Comparison of ENCODE assay signal across 9 cellular contexts in the genomic region with DNA sequence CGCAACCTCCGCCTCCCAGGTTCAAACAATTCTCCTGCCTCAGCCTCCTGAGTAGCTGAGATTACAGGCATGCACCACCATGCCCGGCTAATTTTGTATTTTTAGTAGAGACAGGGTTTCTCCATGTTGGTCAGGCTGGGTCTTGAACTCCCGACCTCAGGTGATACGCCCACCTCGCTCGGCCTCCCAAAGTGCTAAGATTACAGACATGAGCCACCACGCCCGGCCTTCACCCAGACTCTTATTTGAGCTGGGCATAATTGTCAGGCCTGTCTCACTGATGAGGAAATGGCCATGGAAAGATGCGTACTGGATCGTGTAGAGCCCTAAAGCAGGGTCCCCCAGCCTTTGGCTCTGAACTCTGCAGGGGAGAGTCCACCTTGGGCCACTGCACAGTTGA. TPM values are rescaled to one million over a fixed set of nuclear protein-coding genes. Genes with fewer than 3 reads are reported as not detected.
A peak's percentile ranks its signal among the peaks of the same experiment; 100 is the strongest.
DNase-seq lines count a peak whose midpoint lies in the region; ATAC-seq, FAIRE-seq and TF ChIP-seq lines count a peak whose summit lies in the region.
"Not testable (repeated sequence)": the region's sequence is repeated elsewhere in the genome, so short reads cannot be mapped to it uniquely, and the experiment has no call there.
"Had no signal": no experiment of that assay in that cellular context is flagged by ENCODE, and none has a peak within 500 bp of the region (broad histone marks: within the 10 kb centered on the region; RNA-seq: fewer than 3 reads in every experiment).

No MANE protein-coding gene starts in this region.

- H3K9ac ChIP-seq in kidney (ENCODE audit: low read length in 2 of 2); neural progenitor cell: not testable (repeated sequence)

- H3K36me3 ChIP-seq in kidney (ENCODE audit: control insufficient read depth in 1 of 2, insufficient read depth in 2 of 2, low read length in 2 of 2); neural progenitor cell; upper lobe of right lung: not testable (repeated sequence)

- TF ChIP-seq CTCF in RWPE1 (conservative IDR thresholded peaks at IDR 0.05; ENCODE audit: low read depth); chondrocyte (IDR thresholded peaks at IDR 0.05); kidney (IDR thresholded peaks at IDR 0.05; ENCODE audit: borderline replicate concordance, extremely low read depth, insufficient read depth); nephron progenitor cell (IDR thresholded peaks at IDR 0.05); neural progenitor cell (IDR thresholded peaks at IDR 0.05); upper lobe of right lung (IDR thresholded peaks at IDR 0.05): not testable (repeated sequence)

- intact Hi-C loops in left ventricle myocardium superior (cut with micrococcal nuclease); posterior vena cava (cut with DNase I): not testable (repeated sequence)
- intact Hi-C loops in kidney (cut with DNase I), result loop anchor here (5.0 kb wide), 1 partner anchor 148 kb away; no protein-coding TSS in a partner anchor
- intact Hi-C loops in upper lobe of right lung (cut with DNase I), result loop anchor here (5.0 kb wide), 1 partner anchor 148 kb away; no protein-coding TSS in a partner anchor

- not testable (repeated sequence) for H3K27me3 ChIP-seq in neural progenitor cell, upper lobe of right lung

- CTCF ChIA-PET in RWPE1 (lab: Yijun Ruan, JAX), result interaction anchor here (2.9 kb wide), 1 partner anchor 149 kb away, joined by 10 read pairs; no protein-coding TSS in a partner anchor

- H3K4me1 Mint-ChIP-seq in chondrocyte (ENCODE audit: low read depth) (peaks cover 29% of the 10 kb centered on the region), nephron progenitor cell (peaks cover 20% of the 10 kb centered on the region), neural progenitor cell (peaks cover 30% of the 10 kb centered on the region)

- not testable (repeated sequence) for H3K36me3 Mint-ChIP-seq in chondrocyte (ENCODE audit: low read depth); nephron progenitor cell (ENCODE audit: low read depth); neural progenitor cell

- not testable (repeated sequence) for H3K4me2 ChIP-seq in neural progenitor cell

- not testable (repeated sequence) for H3K27ac Mint-ChIP-seq in chondrocyte (ENCODE audit: unreplicated experiment)
- H3K27ac Mint-ChIP-seq in nephron progenitor cell, result peak overlapping the region; percentile 51
- peak overlapping the region; percentile 71 for H3K27ac Mint-ChIP-seq in neural progenitor cell

- not testable (repeated sequence) for FAIRE-seq in kidney (lab: Jason Lieb, UNC)

- H3K4me3 Mint-ChIP-seq in chondrocyte (ENCODE audit: unreplicated experiment); nephron progenitor cell; neural progenitor cell: not testable (repeated sequence)

- DNase-seq in RWPE1 (ENCODE audit: low spot score); nephron progenitor cell; neural progenitor cell (ENCODE audit: low spot score): not testable (repeated sequence)
- peak; percentile 21 for DNase-seq in chondrocyte (ENCODE audit: low spot score)
- DNase-seq in left ventricle myocardium superior, result peak; percentile 16
- peak; percentile 33 for DNase-seq in kidney
- DNase-seq in posterior vena cava (ENCODE audit: low spot score), result peak; percentile 49
- peak; percentile 49 for DNase-seq in upper lobe of right lung

- H3K9me3 ChIP-seq in kidney (ENCODE audit: control insufficient read depth in 1 of 2, low read length in 2 of 2); neural progenitor cell (ENCODE audit: low read depth); upper lobe of right lung: not testable (repeated sequence)

- not testable (repeated sequence) for H2AFZ ChIP-seq in neural progenitor cell (replicated peaks)

- H3K4me1 ChIP-seq in kidney (ENCODE audit: control insufficient read depth in 1 of 2, insufficient read depth in 1 of 2, low read depth in 1 of 2, low read length in 2 of 2); neural progenitor cell; upper lobe of right lung: not testable (repeated sequence)

- not testable (repeated sequence) for H3K9me3 Mint-ChIP-seq in chondrocyte (ENCODE audit: low read depth); nephron progenitor cell; neural progenitor cell

- H3K79me2 ChIP-seq in neural progenitor cell (ENCODE audit: low read depth), result not testable (repeated sequence)

- POLR2A ChIA-PET in RWPE1 (lab: Yijun Ruan, JAX; ENCODE audit: low non-redundant PET), result not testable (repeated sequence)

- not testable (repeated sequence) for H3F3A ChIP-seq in neural progenitor cell (ENCODE audit: low read depth)

- ATAC-seq in left ventricle myocardium superior, upper lobe of right lung: not testable (repeated sequence)

- not testable (repeated sequence) for H3K27me3 Mint-ChIP-seq in chondrocyte (ENCODE audit: low read depth); nephron progenitor cell (ENCODE audit: low read depth, poor library complexity); neural progenitor cell (ENCODE audit: insufficient read depth, low read depth)

- H3K4me3 ChIP-seq in kidney (ENCODE audit: low read length in 2 of 2); neural progenitor cell; upper lobe of right lung: not testable (repeated sequence)

- not testable (repeated sequence) for H4K20me1 ChIP-seq in neural progenitor cell (ENCODE audit: low read depth)

- peak overlapping the region; percentile 91 for H3K27ac ChIP-seq in RWPE1
- not testable (repeated sequence) for H3K27ac ChIP-seq in kidney (ENCODE audit: low read depth in 2 of 2, low read length in 2 of 2); neural progenitor cell; upper lobe of right lung

RNA-seq across cellular contexts. Expression of gene HDAC11, which starts 19.1 kb away (rescaled TPM):
- 10.7 to 16.5 TPM (median 15.2 TPM) in 3 replicates for total RNA-seq in chondrocyte
- 39.8 TPM for total RNA-seq in left ventricle myocardium superior
- total RNA-seq in kidney, result 28.3 TPM
- 43.7 TPM for polyA plus RNA-seq in kidney (ENCODE audit: insufficient read depth, low read depth, low replicate concordance)
- total RNA-seq in neural progenitor cell (ENCODE audit: low replicate concordance), result 4.8 and 12.6 TPM in 2 replicates
- total RNA-seq in posterior vena cava, result 10 to 100 TPM; 12.9 to 15.3 TPM
- 15.0 TPM for total RNA-seq in upper lobe of right lung

RNA-seq across cellular contexts. Expression of gene FBLN2, which starts 49.7 kb away (rescaled TPM):
- 284 to 413 TPM (median 394 TPM) in 3 replicates for total RNA-seq in chondrocyte
- 53.8 TPM for total RNA-seq in left ventricle myocardium superior
- 43.4 TPM for total RNA-seq in kidney
- polyA plus RNA-seq in kidney (ENCODE audit: insufficient read depth, low read depth, low replicate concordance), result 3.2 TPM
- total RNA-seq in neural progenitor cell (ENCODE audit: low replicate concordance), result 15.0 and 15.9 TPM in 2 replicates
- total RNA-seq in posterior vena cava, result 100 to 1,000 TPM; 283 to 585 TPM
- 32.9 TPM for total RNA-seq in upper lobe of right lung
- total RNA-seq: Calu3 had no signal
